ENCODE assay signal across 8 cellular contexts in genomic region chr17:76452646-76453430, GRCh38. TPM values are rescaled to one million over a fixed set of nuclear protein-coding genes. Genes with fewer than 3 reads are reported as not detected.
A peak's percentile ranks its signal among the peaks of the same experiment; 100 is the strongest.
DNase-seq lines count a peak whose midpoint lies in the region; ATAC-seq and TF ChIP-seq lines count a peak whose summit lies in the region.

Gene UBE2O, minus strand, starts transcription at chr17:76453152. Its CDS starts 11 bp downstream, at chr17:76453141.

- no peaks in the 10 kb centered on the region for H3K27me3 Mint-ChIP-seq in naive thymus-derived CD8-positive, alpha-beta T cell
- no peaks in the 10 kb centered on the region for H3K27me3 Mint-ChIP-seq in stimulated activated naive B cell treated with anti-CD40 and anti-IgM and Interleukin-4, amounts not matched to agents 10 μg/mL and 1 μg/mL and 100 μg/mL, for 72 hours

- no peaks in the 10 kb centered on the region for H3K27me3 ChIP-seq in Panc1 (ENCODE audit: control insufficient read depth, insufficient read depth, low read length)
- H3K27me3 ChIP-seq in fibroblast of lung (ENCODE audit: control insufficient read depth, insufficient read depth, low read length), result no peaks in the 10 kb centered on the region

- DNase-seq in DMS153 (lab: John Stamatoyannopoulos, UW) (peak; percentile 66), KG1 (lab: John Stamatoyannopoulos, UW) (peak; percentile 61), Panc1 (ENCODE audit: low read depth, low spot score) (no peak), fibroblast of lung (ENCODE audit: low read depth in 2 of 2) (peak; percentile 80 to 82)
- peak; percentile 92 to 96 for DNase-seq in activated T-cell treated with anti-CD3 and anti-CD28 coated beads, Interleukin-2, amount 50 U/mL, for 48 hours
- DNase-seq in naive thymus-derived CD8-positive, alpha-beta T cell, result peak; percentile 89 to 97 (median 94)
- DNase-seq in stimulated activated naive B cell treated with anti-CD40 and anti-IgM and Interleukin-4, amounts not matched to agents 10 μg/mL and 1 μg/mL and 100 μg/mL, for 72 hours, result peak; percentile 89

- H3K4me3 ChIP-seq in Panc1 (ENCODE audit: low read depth in 2 of 2, low read length in 2 of 2) (peak within 1 kb of the TSS; percentile 80 to 88), fibroblast of lung (replicated peaks in 1 of 4; ENCODE audit: control extremely low read depth in 1 of 4, insufficient read depth in 1 of 4, low read depth in 3 of 4, low read length in 4 of 4) (peak within 1 kb of the TSS; percentile 73 to 88 (median 80))

- no peaks in the 10 kb centered on the region for H3K9me3 ChIP-seq in Panc1 (ENCODE audit: control insufficient read depth, insufficient read depth, low read depth, low read length)
- H3K9me3 ChIP-seq in fibroblast of lung (ENCODE audit: control insufficient read depth, insufficient read depth, low read depth, low read length), result no peaks in the 10 kb centered on the region

- H3K36me3 Mint-ChIP-seq in naive thymus-derived CD8-positive, alpha-beta T cell, result no peaks in the 10 kb centered on the region
- peaks cover 0 to 3% of the 10 kb centered on the region in 2 donors for H3K36me3 Mint-ChIP-seq in stimulated activated naive B cell treated with anti-CD40 and anti-IgM and Interleukin-4, amounts not matched to agents 10 μg/mL and 1 μg/mL and 100 μg/mL, for 72 hours

- no TSS peak for BruUV-seq in Panc1 (replicated peaks; lab: Mats Ljungman, UMichigan)

- H3K27ac Mint-ChIP-seq in naive thymus-derived CD8-positive, alpha-beta T cell, result peak within 1 kb of the TSS; percentile 77 to 98 (median 96)
- peak within 1 kb of the TSS; percentile 81 for H3K27ac Mint-ChIP-seq in stimulated activated naive B cell treated with anti-CD40 and anti-IgM and Interleukin-4, amounts not matched to agents 10 μg/mL and 1 μg/mL and 100 μg/mL, for 72 hours

- H3K4me1 ChIP-seq in Panc1 (ENCODE audit: control insufficient read depth, insufficient read depth, low read length), result peaks cover 24% of the 10 kb centered on the region
- H3K4me1 ChIP-seq in fibroblast of lung (ENCODE audit: control insufficient read depth, extremely low read depth, insufficient read depth, low read length), result peaks cover 8% of the 10 kb centered on the region

- no peaks in the 10 kb centered on the region for H3K9me3 Mint-ChIP-seq in naive thymus-derived CD8-positive, alpha-beta T cell
- peaks cover 0 to 1% of the 10 kb centered on the region in 2 donors for H3K9me3 Mint-ChIP-seq in stimulated activated naive B cell treated with anti-CD40 and anti-IgM and Interleukin-4, amounts not matched to agents 10 μg/mL and 1 μg/mL and 100 μg/mL, for 72 hours

- H3K4me2 ChIP-seq in fibroblast of lung (ENCODE audit: extremely low read depth, insufficient read depth, low read length), result peak within 1 kb of the TSS; percentile 74

- H3K27ac ChIP-seq in Panc1 (ENCODE audit: low read length) (peak within 1 kb of the TSS; percentile 72), fibroblast of lung (ENCODE audit: insufficient read depth, low read length) (peak within 1 kb of the TSS; percentile 63)

- H2AFZ ChIP-seq in fibroblast of lung (ENCODE audit: low read length), result peak within 1 kb of the TSS; percentile 51

- H3K4me3 Mint-ChIP-seq in naive thymus-derived CD8-positive, alpha-beta T cell, result peak within 1 kb of the TSS; percentile 65 to 92 (median 86)
- peak within 1 kb of the TSS; percentile 90 to 91 for H3K4me3 Mint-ChIP-seq in stimulated activated naive B cell treated with anti-CD40 and anti-IgM and Interleukin-4, amounts not matched to agents 10 μg/mL and 1 μg/mL and 100 μg/mL, for 72 hours

- H3K9ac ChIP-seq in fibroblast of lung (ENCODE audit: insufficient read depth, low read length), result peak within 1 kb of the TSS; percentile 90

- TF ChIP-seq CTCF in Panc1 (IDR thresholded peaks at IDR 0.05) (peak; percentile 87), fibroblast of lung (conservative IDR thresholded peaks at IDR 0.05 in 1 of 2, IDR thresholded peaks at IDR 0.05 in 1 of 2; ENCODE audit: low read depth in 1 of 2, low read length in 2 of 2) (peak; percentile 24 to 36)

- peaks cover 29% of the 10 kb centered on the region for H3K79me2 ChIP-seq in fibroblast of lung (ENCODE audit: control insufficient read depth, insufficient read depth, low read length)

- intact Hi-C loops in Panc1 (cut with micrococcal nuclease; ENCODE audit: unreplicated experiment), result no loop called here

- in situ Hi-C loops in Panc1 (cut with HindIII; ENCODE audit: low pct_unique_long_range_greater_than_20kb, low sequenced_read_pairs), result no loop called here

- CTCF ChIA-PET in Panc1 (lab: Charles Lee), result interaction anchor here (0.6 to 2.0 kb wide), 3 partner anchors 28 to 55 kb away, joined by 4 to 11 read pairs (median 11); no protein-coding TSS in a partner anchor

- H3K36me3 ChIP-seq in Panc1 (ENCODE audit: control insufficient read depth, insufficient read depth, low read length) (no peaks in the 10 kb centered on the region; the same call in 1 of the 2 replicates), fibroblast of lung (ENCODE audit: control insufficient read depth, insufficient read depth, low read length) (no peaks in the 10 kb centered on the region)

- POLR2A ChIA-PET in Panc1 (lab: Charles Lee), result interaction anchor here (0.6 kb wide), 4 partner anchors 103 to 990 kb away, joined by 3 to 4 read pairs (median 4); no protein-coding TSS in a partner anchor
- POLR2A ChIA-PET in naive thymus-derived CD8-positive, alpha-beta T cell (lab: Charles Lee), result interaction anchor here (0.5 to 3.3 kb wide), 13 partner anchors 9 to 552 kb away, joined by 3 to 19 read pairs (median 4); partner anchors contain the start of gene RHBDF2

- peak; percentile 84 for ATAC-seq in GM21529 (IDR thresholded peaks at IDR 0.05; ENCODE audit: unreplicated experiment)
- peak; percentile 97 for ATAC-seq in Panc1
- peak; percentile 89 to 90 for ATAC-seq in naive thymus-derived CD8-positive, alpha-beta T cell
- ATAC-seq in stimulated activated naive B cell treated with anti-CD40 and anti-IgM and Interleukin-4, amounts not matched to agents 10 μg/mL and 1 μg/mL and 100 μg/mL, for 72 hours (replicated peaks), result peak; percentile 95 to 98

- peaks cover 14 to 44% (median 42%) of the 10 kb centered on the region in 4 donors for H3K4me1 Mint-ChIP-seq in naive thymus-derived CD8-positive, alpha-beta T cell
- peaks cover 30 to 47% of the 10 kb centered on the region in 2 donors for H3K4me1 Mint-ChIP-seq in stimulated activated naive B cell treated with anti-CD40 and anti-IgM and Interleukin-4, amounts not matched to agents 10 μg/mL and 1 μg/mL and 100 μg/mL, for 72 hours

- H4K20me1 ChIP-seq in fibroblast of lung (ENCODE audit: control insufficient read depth, extremely low read depth, insufficient read depth, low read length), result no peaks in the 10 kb centered on the region

RNA-seq across cellular contexts. Expression of gene UBE2O, which starts in this region (rescaled TPM):
- total RNA-seq in Panc1 (2021; ENCODE audit: unreplicated experiment) (47.5 TPM), fibroblast of lung (9.2 and 12.4 TPM in 2 replicates)
- polyA plus RNA-seq in Panc1 (2012; ENCODE audit: insufficient read length), result 57.7 TPM
- polyA plus RNA-seq in fibroblast of lung, result 10.8 and 11.5 TPM in 2 replicates
- 10.2 and 13.1 TPM in 2 replicates for polyA plus RNA-seq in fibroblast of lung (2012)
- polyA minus RNA-seq in fibroblast of lung (ENCODE audit: low replicate concordance), result 119 and 153 TPM in 2 replicates
- 10 to 100 TPM; 49.7 to 50.4 TPM for total RNA-seq in naive thymus-derived CD8-positive, alpha-beta T cell
- 10 to 100 TPM in 2 of 3 donors, 1 to 10 TPM in 1; 8.8 to 14.4 (median 10.6) TPM for polyA plus RNA-seq in naive thymus-derived CD8-positive, alpha-beta T cell
